In genomic region chrX:154125356-154126040, GRCh38 we compare ENCODE assay signal across 28 cellular contexts. TPM values are rescaled to one million over a fixed set of nuclear protein-coding genes. Genes with fewer than 3 reads are reported as not detected.
A peak's percentile ranks its signal among the peaks of the same experiment; 100 is the strongest.
DNase-seq lines count a peak whose midpoint lies in the region; ATAC-seq and TF ChIP-seq lines count a peak whose summit lies in the region.
"Had no signal": no experiment of that assay in that cellular context is flagged by ENCODE, and none has a peak within 500 bp of the region (broad histone marks: within the 10 kb centered on the region; RNA-seq: fewer than 3 reads in every experiment).

No MANE protein-coding gene starts in this region.

- no peaks in the 10 kb centered on the region for H3K27me3 Mint-ChIP-seq in CD8-positive, alpha-beta T cell (ENCODE audit: low read depth)
- H3K27me3 Mint-ChIP-seq in naive thymus-derived CD8-positive, alpha-beta T cell = no peaks in the 10 kb centered on the region
- H3K27me3 Mint-ChIP-seq: activated CD4-positive, alpha-beta T cell treated with anti-CD3 and anti-CD28 coated beads, Interleukin-2, amount 10 ng/mL, durations not matched to agents 24 days and 14 days; activated naive CD8-positive, alpha-beta T cell treated with anti-CD3 and anti-CD28 coated beads, Interleukin-2, amount 10 ng/mL, durations not matched to agents 7 days and 5 days; activated T-helper 17 cell treated with anti-CD3 and anti-CD28 coated beads, Interleukin-2, amount 50 U/mL, for 72 hours; stimulated activated naive CD8-positive, alpha-beta T cell treated with anti-CD3 and anti-CD28 coated beads, Interleukin-15, amount 100 ng/mL, for 72 hours had no signal

- no peak overlapping the region for H3K27ac Mint-ChIP-seq in CD8-positive, alpha-beta T cell
- peak overlapping the region in 4 of 10 donors; percentile 37 to 67 (median 50) for H3K27ac Mint-ChIP-seq in naive thymus-derived CD8-positive, alpha-beta T cell
- H3K27ac Mint-ChIP-seq: activated CD4-positive, alpha-beta T cell treated with anti-CD3 and anti-CD28 coated beads, Interleukin-2, amount 10 ng/mL, durations not matched to agents 24 days and 14 days; activated naive CD8-positive, alpha-beta T cell treated with anti-CD3 and anti-CD28 coated beads, Interleukin-2, amount 10 ng/mL, durations not matched to agents 7 days and 5 days; activated T-helper 17 cell treated with anti-CD3 and anti-CD28 coated beads, Interleukin-2, amount 50 U/mL, for 72 hours; H9; neural progenitor cell had no signal

- ATAC-seq in CD8-positive, alpha-beta T cell = peak; percentile 34
- peak; percentile 79 for ATAC-seq in Right ventricle myocardium superior (ENCODE audit: poor library complexity)
- peak; percentile 55 to 68 for ATAC-seq in naive thymus-derived CD8-positive, alpha-beta T cell
- ATAC-seq: activated T-helper 17 cell treated with anti-CD3 and anti-CD28 coated beads, Interleukin-2, amount 50 U/mL, for 72 hours; stimulated activated naive CD8-positive, alpha-beta T cell treated with anti-CD3 and anti-CD28 coated beads, Interleukin-15, amount 100 ng/mL, for 72 hours had no signal

- no peaks in the 10 kb centered on the region for H3K36me3 ChIP-seq in CD8-positive, alpha-beta T cell (ENCODE audit: insufficient read depth, low read length)
- H3K36me3 ChIP-seq: neural progenitor cell, prostate gland, thyroid gland had no signal

- no peaks in the 10 kb centered on the region for H3K36me3 Mint-ChIP-seq in CD8-positive, alpha-beta T cell
- no peaks in the 10 kb centered on the region for H3K36me3 Mint-ChIP-seq in naive thymus-derived CD8-positive, alpha-beta T cell
- H3K36me3 Mint-ChIP-seq: activated naive CD8-positive, alpha-beta T cell treated with anti-CD3 and anti-CD28 coated beads, Interleukin-2, amount 10 ng/mL, durations not matched to agents 7 days and 5 days; neural progenitor cell had no signal

- peaks cover 16% of the 10 kb centered on the region for H3K4me1 Mint-ChIP-seq in CD8-positive, alpha-beta T cell (ENCODE audit: low read depth)
- peaks cover 3 to 36% (median 18%) of the 10 kb centered on the region in 4 donors for H3K4me1 Mint-ChIP-seq in naive thymus-derived CD8-positive, alpha-beta T cell
- H3K4me1 Mint-ChIP-seq: neural progenitor cell had no signal

- no peak overlapping the region for H3K27ac ChIP-seq in CD8-positive, alpha-beta T cell (ENCODE audit: low read depth, low read length)
- no peak overlapping the region for H3K27ac ChIP-seq in coronary artery
- H3K27ac ChIP-seq: neural progenitor cell, PC-9, prostate gland, thyroid gland had no signal

- CTCF ChIA-PET in CD8-positive, alpha-beta T cell (lab: Charles Lee) = interaction anchor here (2.8 kb wide), 1 partner anchor 11 kb away, joined by 13 read pairs; no protein-coding TSS in a partner anchor

- H3K4me3 Mint-ChIP-seq in CD8-positive, alpha-beta T cell = no peak overlapping the region
- peak overlapping the region in 2 of 10 donors; percentile 33 to 55 for H3K4me3 Mint-ChIP-seq in naive thymus-derived CD8-positive, alpha-beta T cell
- H3K4me3 Mint-ChIP-seq: activated CD4-positive, alpha-beta T cell treated with anti-CD3 and anti-CD28 coated beads, Interleukin-2, amount 10 ng/mL, durations not matched to agents 24 days and 14 days; activated naive CD8-positive, alpha-beta T cell treated with anti-CD3 and anti-CD28 coated beads, Interleukin-2, amount 10 ng/mL, durations not matched to agents 7 days and 5 days; activated T-helper 17 cell treated with anti-CD3 and anti-CD28 coated beads, Interleukin-2, amount 50 U/mL, for 72 hours; H9; neural progenitor cell; stimulated activated naive CD8-positive, alpha-beta T cell treated with anti-CD3 and anti-CD28 coated beads, Interleukin-15, amount 100 ng/mL, for 72 hours had no signal

- H3K9me3 ChIP-seq in CD8-positive, alpha-beta T cell (ENCODE audit: low read length) = no peaks in the 10 kb centered on the region
- H3K9me3 ChIP-seq: prostate gland, thyroid gland had no signal

- DNase-seq in activated CD8-positive, alpha-beta memory T cell treated with anti-CD3 and anti-CD28 coated beads for 24 hours = peak; percentile 56
- DNase-seq in activated CD8-positive, alpha-beta memory T cell treated with anti-CD3 and anti-CD28 coated beads, Interleukin-2, amount 50 U/mL, for 48 hours = no peak
- peak in 1 of 7 experiments; percentile 16 for DNase-seq in CD8-positive, alpha-beta T cell
- DNase-seq in Right ventricle myocardium superior = peak; percentile 65
- peak in 3 of 10 donors; percentile 0 to 22 (median 18) for DNase-seq in naive thymus-derived CD8-positive, alpha-beta T cell
- no peak for DNase-seq in dermis blood vessel endothelial cell
- DNase-seq in coronary artery (ENCODE audit: low spot score) = no peak
- no peak for DNase-seq in occipital lobe (lab: John Stamatoyannopoulos, UW)
- DNase-seq: activated CD4-positive, alpha-beta T cell treated with anti-CD3 and anti-CD28 coated beads, Interleukin-2, amount 10 ng/mL, durations not matched to agents 24 days and 14 days; activated naive CD8-positive, alpha-beta T cell treated with anti-CD3 and anti-CD28 coated beads, Interleukin-2, amount 10 ng/mL, durations not matched to agents 7 days and 5 days; DMS153; H9; NCI-H1105 treated with DMSO at 0.1 percent for 48 hours; NCI-H2029; NCI-H2227 treated with DMSO at 0.1 percent for 48 hours; NCI-H526 treated with DMSO at 0.1 percent for 48 hours; PC-9; SHP77; T-helper 9 cell; thyroid gland had no signal

- H3K4me1 ChIP-seq in CD8-positive, alpha-beta T cell (ENCODE audit: insufficient read depth, low read length) = peaks cover 31% of the 10 kb centered on the region
- H3K4me1 ChIP-seq: neural progenitor cell, prostate gland, thyroid gland had no signal

- TF ChIP-seq CTCF in CD8-positive, alpha-beta T cell (IDR thresholded peaks at IDR 0.05) = no peak
- no peak for TF ChIP-seq CTCF in coronary artery (IDR thresholded peaks at IDR 0.05)

- H3K4me3 ChIP-seq in CD8-positive, alpha-beta T cell (ENCODE audit: low read depth, low read length) = no peak overlapping the region
- no peak overlapping the region for H3K4me3 ChIP-seq in coronary artery
- H3K4me3 ChIP-seq: neural progenitor cell, PC-9, prostate gland, thyroid gland had no signal

- no peaks in the 10 kb centered on the region for H3K9me3 Mint-ChIP-seq in CD8-positive, alpha-beta T cell
- peaks cover 0 to 4% (median 0%) of the 10 kb centered on the region in 9 donors for H3K9me3 Mint-ChIP-seq in naive thymus-derived CD8-positive, alpha-beta T cell
- H3K9me3 Mint-ChIP-seq: activated CD4-positive, alpha-beta T cell treated with anti-CD3 and anti-CD28 coated beads, Interleukin-2, amount 10 ng/mL, durations not matched to agents 24 days and 14 days; activated naive CD8-positive, alpha-beta T cell treated with anti-CD3 and anti-CD28 coated beads, Interleukin-2, amount 10 ng/mL, durations not matched to agents 7 days and 5 days; activated T-helper 17 cell treated with anti-CD3 and anti-CD28 coated beads, Interleukin-2, amount 50 U/mL, for 72 hours; IgD-negative memory B cell; stimulated activated naive CD8-positive, alpha-beta T cell treated with anti-CD3 and anti-CD28 coated beads, Interleukin-15, amount 100 ng/mL, for 72 hours had no signal

- POLR2A ChIA-PET in CD8-positive, alpha-beta T cell (lab: Charles Lee) = no interaction called here
- POLR2A ChIA-PET in naive thymus-derived CD8-positive, alpha-beta T cell (lab: Charles Lee) = no interaction called here

- H3K27me3 ChIP-seq in CD8-positive, alpha-beta T cell (ENCODE audit: insufficient read depth, low read length) = no peaks in the 10 kb centered on the region
- H3K27me3 ChIP-seq: neural progenitor cell, thyroid gland had no signal

- intact Hi-C loops in CD8-positive, alpha-beta T cell (cut with DNase I, micrococcal nuclease) = no loop called here
- intact Hi-C loops in Right ventricle myocardium superior (cut with DNase I) = no loop called here

RNA-seq across cellular contexts. Expression of gene OPN1LW, which starts 18.5 kb away (rescaled TPM):
- total RNA-seq in CD8-positive, alpha-beta T cell = not detected
- not detected for total RNA-seq in Right ventricle myocardium superior
- not detected for total RNA-seq in naive thymus-derived CD8-positive, alpha-beta T cell
- not detected for polyA plus RNA-seq in naive thymus-derived CD8-positive, alpha-beta T cell
- total RNA-seq in dermis blood vessel endothelial cell = not detected in 2 replicates
- not detected for total RNA-seq in occipital lobe
- total RNA-seq: A172; activated CD4-positive, alpha-beta T cell treated with anti-CD3 and anti-CD28 coated beads, Interleukin-2, amount 10 ng/mL, durations not matched to agents 24 days and 14 days; activated naive CD8-positive, alpha-beta T cell treated with anti-CD3 and anti-CD28 coated beads, Interleukin-2, amount 10 ng/mL, durations not matched to agents 7 days and 5 days; activated T-helper 17 cell treated with anti-CD3 and anti-CD28 coated beads, Interleukin-2, amount 50 U/mL, for 72 hours; glomerular endothelial cell; H9; kidney epithelial cell; PC-9; prostate gland; thyroid gland had no signal
- polyA plus RNA-seq: IgD-negative memory B cell had no signal

RNA-seq across cellular contexts. Expression of gene MECP2, which starts 28.0 kb away (rescaled TPM):
- total RNA-seq in CD8-positive, alpha-beta T cell = 100 to 1,000 TPM; 106 to 204 TPM
- total RNA-seq in Right ventricle myocardium superior (30.5 TPM), dermis blood vessel endothelial cell (22.5 and 34.9 TPM in 2 replicates), occipital lobe (27.0 TPM)
- 10 to 100 TPM; 87.7 to 88.3 TPM for total RNA-seq in naive thymus-derived CD8-positive, alpha-beta T cell
- 10 to 100 TPM; 12.0 to 22.2 (median 12.2) TPM for polyA plus RNA-seq in naive thymus-derived CD8-positive, alpha-beta T cell

RNA-seq across cellular contexts. Expression of gene OPN1MW, which starts 56.9 kb away (rescaled TPM):
- not detected for total RNA-seq in CD8-positive, alpha-beta T cell
- total RNA-seq in Right ventricle myocardium superior = not detected
- not detected for total RNA-seq in naive thymus-derived CD8-positive, alpha-beta T cell
- polyA plus RNA-seq in naive thymus-derived CD8-positive, alpha-beta T cell = not detected
- 0.17 TPM in 1 of 2 replicates, not detected in the other for total RNA-seq in dermis blood vessel endothelial cell
- total RNA-seq in occipital lobe = not detected
- total RNA-seq: A172; activated CD4-positive, alpha-beta T cell treated with anti-CD3 and anti-CD28 coated beads, Interleukin-2, amount 10 ng/mL, durations not matched to agents 24 days and 14 days; activated naive CD8-positive, alpha-beta T cell treated with anti-CD3 and anti-CD28 coated beads, Interleukin-2, amount 10 ng/mL, durations not matched to agents 7 days and 5 days; activated T-helper 17 cell treated with anti-CD3 and anti-CD28 coated beads, Interleukin-2, amount 50 U/mL, for 72 hours; glomerular endothelial cell; H9; kidney epithelial cell; PC-9; prostate gland; thyroid gland had no signal
- polyA plus RNA-seq: IgD-negative memory B cell had no signal

Comparison
In these comparisons a context has a peak if more than half of its experiments do, and no peak if none do; other contexts are left out.
1. DNase-seq: peak in activated CD8-positive, alpha-beta memory T cell treated with anti-CD3 and anti-CD28 coated beads for 24 hours (single experiment) and Right ventricle myocardium superior (single experiment); none in activated CD8-positive, alpha-beta memory T cell treated with anti-CD3 and anti-CD28 coated beads, Interleukin-2, amount 50 U/mL, for 48 hours (single experiment), dermis blood vessel endothelial cell (single experiment), coronary artery (single experiment) and occipital lobe (single experiment).
2. Peak in every context shown above with its lines, with median percentiles within 50 percentile points of each other: ATAC-seq.